Comparison of ENCODE assay signal across 25 cellular contexts in genomic region chr7:51084121-51084520, GRCh38.
"Had no signal": no experiment of that assay in that cellular context is flagged by ENCODE, and none has a peak within 500 bp of the region (broad histone marks: within the 10 kb centered on the region; RNA-seq: fewer than 3 reads in every experiment).

No MANE protein-coding gene starts in this region.

- H3K27me3 ChIP-seq: dorsolateral prefrontal cortex, esophagus squamous epithelium, gastrocnemius medialis, hepatocyte, left lung had no signal

- H3K36me3 Mint-ChIP-seq: immature natural killer cell, mesothelial cell of epicardium had no signal

- H3K27ac Mint-ChIP-seq: immature natural killer cell, mesothelial cell of epicardium had no signal

- H3K27ac ChIP-seq: coronary artery, dorsolateral prefrontal cortex, esophagus squamous epithelium, gastrocnemius medialis, hepatocyte, left lung, lower lobe of right lung had no signal

- H3K36me3 ChIP-seq: left lung, lower lobe of right lung had no signal

- H3K4me3 Mint-ChIP-seq: immature natural killer cell, mesothelial cell of epicardium had no signal

- H3K4me3 ChIP-seq: coronary artery, dorsolateral prefrontal cortex, esophagus squamous epithelium, gastrocnemius medialis, hepatocyte, left lung, lower lobe of right lung, mucosa of descending colon had no signal

- H3K9me3 Mint-ChIP-seq: mesothelial cell of epicardium had no signal

- DNase-seq: dermis blood vessel endothelial cell; dorsolateral prefrontal cortex; effector CD4-positive, alpha-beta T cell; effector memory CD4-positive, alpha-beta T cell; esophagus squamous epithelium; foreskin fibroblast; foreskin melanocyte; gastrocnemius medialis; glutamatergic neuron; head of caudate nucleus; hypothalamus; immature natural killer cell; islet precursor cell; kidney; kidney glomerular epithelial cell; left lung; left ventricle myocardium superior; lower lobe of right lung; mesenchymal stem cell; mucosa of descending colon had no signal

- ATAC-seq: gastrocnemius medialis, left lung, left ventricle myocardium superior, lower lobe of right lung, mucosa of descending colon had no signal

- FAIRE-seq: colon, endothelial cell of umbilical vein, kidney had no signal

- H3K4me1 ChIP-seq: left lung, lower lobe of right lung had no signal

- H3K9me3 ChIP-seq: esophagus squamous epithelium, gastrocnemius medialis, left lung, lower lobe of right lung, mucosa of descending colon had no signal

- H3K4me1 Mint-ChIP-seq: immature natural killer cell, mesothelial cell of epicardium had no signal
